11 cellular contexts compared by ENCODE assay signal in genomic region chr14:29521526-29522137, GRCh38.
DNase-seq lines count a peak whose midpoint lies in the region; ATAC-seq, FAIRE-seq and TF ChIP-seq lines count a peak whose summit lies in the region.
"Had no signal": no experiment of that assay in that cellular context is flagged by ENCODE, and none has a peak within 500 bp of the region (broad histone marks: within the 10 kb centered on the region; RNA-seq: fewer than 3 reads in every experiment).

No MANE protein-coding gene starts in this region.

- H3K4me3 Mint-ChIP-seq in activated naive CD4-positive, alpha-beta T cell treated with anti-CD3 and anti-CD28 coated beads for 36 hours: no peak overlapping the region
- no peak overlapping the region for H3K4me3 Mint-ChIP-seq in activated T-cell treated with anti-CD3 and anti-CD28 coated beads, Interleukin-2, amount 50 U/mL, for 24 hours

- SMC1A ChIA-PET in GM12878 (lab: Charles Lee; ENCODE audit: uncharacterized antibody, unreplicated experiment): no interaction called here

- RAD21 ChIA-PET in GM12878 (lab: Charles Lee; ENCODE audit: unreplicated experiment): no interaction called here

- in situ Hi-C loops in GM12878 (cut with MboI): no loop called here

- no peak overlapping the region for H3K4me2 ChIP-seq in GM12878 (ENCODE audit: control insufficient read depth, insufficient read depth)

- H3K27ac ChIP-seq in GM12878 (ENCODE audit: control insufficient read depth, insufficient read depth): no peak overlapping the region
- no peak overlapping the region for H3K27ac ChIP-seq in left lung

- H3K27me3 ChIP-seq in GM12878 (replicated peaks in 1 of 2; ENCODE audit: control insufficient read depth in 2 of 2, insufficient read depth in 2 of 2, low read length in 1 of 2) (no peaks in the 10 kb centered on the region), left lung (no peaks in the 10 kb centered on the region)

- no peak for TF ChIP-seq POLR2A in GM12878 (IDR thresholded peaks at IDR 0.05; ENCODE audit: low read depth, low read length)

- no peaks in the 10 kb centered on the region for H3K36me3 Mint-ChIP-seq in activated naive CD4-positive, alpha-beta T cell treated with anti-CD3 and anti-CD28 coated beads for 36 hours (ENCODE audit: low read depth)
- H3K36me3 Mint-ChIP-seq in activated T-cell treated with anti-CD3 and anti-CD28 coated beads, Interleukin-2, amount 50 U/mL, for 24 hours (ENCODE audit: low read depth): no peaks in the 10 kb centered on the region

- POLR2A ChIA-PET in GM12878 (lab: Charles Lee): no interaction called here

- intact Hi-C loops in activated naive CD4-positive, alpha-beta T cell treated with anti-CD3 and anti-CD28 coated beads for 36 hours (cut with micrococcal nuclease): loop anchor here (5.0 kb wide), 2 partner anchors 504 to 769 kb away; no protein-coding TSS in a partner anchor
- intact Hi-C loops in GM12878 (cut with micrococcal nuclease; ENCODE audit: unreplicated experiment): no loop called here
- intact Hi-C loops in left lung (cut with DNase I): no loop called here

- TF ChIP-seq CTCF in GM12878 (IDR thresholded peaks at IDR 0.05 in 2 of 3, conservative IDR thresholded peaks at IDR 0.05 in 1 of 3; ENCODE audit: control insufficient read depth in 2 of 3, extremely low read depth in 1 of 3, insufficient read depth in 1 of 3, low read depth in 3 of 3, low read length in 3 of 3) (peak in 2 of 3 experiments; percentile 14 to 23; a peak in 2 of 6 replicates), left lung (IDR thresholded peaks at IDR 0.05) (no peak)

- no peak overlapping the region for H3K27ac Mint-ChIP-seq in activated naive CD4-positive, alpha-beta T cell treated with anti-CD3 and anti-CD28 coated beads for 36 hours
- H3K27ac Mint-ChIP-seq in activated T-cell treated with anti-CD3 and anti-CD28 coated beads, Interleukin-2, amount 50 U/mL, for 24 hours: no peak overlapping the region

- peak; percentile 25; the same call in 1 of the 2 replicates for TF ChIP-seq RAD21 in GM12878 (IDR thresholded peaks at IDR 0.05; ENCODE audit: insufficient read depth, low read depth, low read length)

- ATAC-seq in GM12878 (no peak), left lung (no peak)
- ATAC-seq: mucosa of descending colon had no signal

- H3K36me3 ChIP-seq in GM12878 (ENCODE audit: control insufficient read depth in 2 of 2, insufficient read depth in 2 of 2, low read length in 1 of 2) (no peaks in the 10 kb centered on the region), left lung (no peaks in the 10 kb centered on the region)

- H3K79me2 ChIP-seq in GM12878 (ENCODE audit: control insufficient read depth, insufficient read depth, low read length): no peaks in the 10 kb centered on the region

- H3K4me1 Mint-ChIP-seq in activated naive CD4-positive, alpha-beta T cell treated with anti-CD3 and anti-CD28 coated beads for 36 hours (ENCODE audit: low read depth): no peaks in the 10 kb centered on the region
- H3K4me1 Mint-ChIP-seq in activated T-cell treated with anti-CD3 and anti-CD28 coated beads, Interleukin-2, amount 50 U/mL, for 24 hours (ENCODE audit: low read depth): no peaks in the 10 kb centered on the region

- CTCF ChIA-PET in activated naive CD4-positive, alpha-beta T cell treated with anti-CD3 and anti-CD28 coated beads for 36 hours (lab: Charles Lee): interaction anchor here (0.9 kb wide), 1 partner anchor 766 kb away, joined by 3 read pairs; no protein-coding TSS in a partner anchor
- CTCF ChIA-PET in GM12878 (lab: Yijun Ruan, JAX): interaction anchor here (1.4 kb wide), 1 partner anchor 765 kb away, joined by 3 read pairs; no protein-coding TSS in a partner anchor

- no peak for TF ChIP-seq EP300 in GM12878 (IDR thresholded peaks at IDR 0.05; ENCODE audit: borderline replicate concordance in 1 of 2, control insufficient read depth in 1 of 2, low read depth in 2 of 2, low read length in 2 of 2)

- FAIRE-seq in GM12878 (lab: Jason Lieb, UNC): no peak

- no peak overlapping the region for H3K9ac ChIP-seq in GM12878 (ENCODE audit: control insufficient read depth, insufficient read depth, low read length)

- no peak overlapping the region for H3K4me3 ChIP-seq in GM12878
- no peak overlapping the region for H3K4me3 ChIP-seq in left lung
- H3K4me3 ChIP-seq: mucosa of descending colon had no signal

- no peaks in the 10 kb centered on the region for H3K27me3 Mint-ChIP-seq in activated naive CD4-positive, alpha-beta T cell treated with anti-CD3 and anti-CD28 coated beads for 36 hours (ENCODE audit: low read depth)
- H3K27me3 Mint-ChIP-seq in activated T-cell treated with anti-CD3 and anti-CD28 coated beads, Interleukin-2, amount 50 U/mL, for 24 hours: no peaks in the 10 kb centered on the region

- WGBS in GM12878 (ENCODE audit: insufficient coverage, insufficient replicate concordance, low lambda C conversion rate, missing lambda C conversion rate): 45% methylated on average over 2 of the region's 2 CpGs

- peak; percentile 26 for DNase-seq in activated naive CD4-positive, alpha-beta T cell treated with anti-CD3 and anti-CD28 coated beads for 36 hours
- no peak for DNase-seq in activated naive CD4-positive, alpha-beta T cell treated with Interleukin-2 at 50 U/mL for 16 hours
- peak; percentile 78 for DNase-seq in NCI-H2107 treated with DMSO at 0.1 percent for 48 hours (lab: John Stamatoyannopoulos, UW; ENCODE audit: unreplicated experiment)
- no peak for DNase-seq in GM12878 (ENCODE audit: low read depth, low spot score)
- DNase-seq in stimulated activated CD8-positive, alpha-beta memory T cell treated with anti-CD3 and anti-CD28 coated beads, Interleukin-4, amount 100 ng/mL, for 48 hours: peak; percentile 30
- DNase-seq in superior temporal gyrus (ENCODE audit: extremely low spot score): no peak
- no peak for DNase-seq in left lung
- no peak for DNase-seq in activated T-cell treated with anti-CD3 and anti-CD28 coated beads, Interleukin-2, amount 50 U/mL, for 24 hours
- DNase-seq: GOT3, mucosa of descending colon had no signal

- H3K9me3 Mint-ChIP-seq in activated naive CD4-positive, alpha-beta T cell treated with anti-CD3 and anti-CD28 coated beads for 36 hours: peaks cover 9% of the 10 kb centered on the region
- H3K9me3 Mint-ChIP-seq in activated T-cell treated with anti-CD3 and anti-CD28 coated beads, Interleukin-2, amount 50 U/mL, for 24 hours: peaks cover 7% of the 10 kb centered on the region

- H4K20me1 ChIP-seq in GM12878 (ENCODE audit: control insufficient read depth, insufficient read depth): no peaks in the 10 kb centered on the region

- H3K9me3 ChIP-seq in GM12878 (replicated peaks; ENCODE audit: control insufficient read depth, insufficient read depth, low read length) (no peaks in the 10 kb centered on the region), left lung (peaks cover 0 to 11% of the 10 kb centered on the region in 2 donors)
- H3K9me3 ChIP-seq: Caco-2, mucosa of descending colon had no signal

- H3K4me1 ChIP-seq in GM12878 (ENCODE audit: control insufficient read depth, insufficient read depth, low read length): no peaks in the 10 kb centered on the region
- H3K4me1 ChIP-seq in left lung: no peaks in the 10 kb centered on the region
- H3K4me1 ChIP-seq: Caco-2 had no signal

- no TSS peak for BruUV-seq in GM12878 (replicated peaks; lab: Mats Ljungman, UMichigan)

- no peak overlapping the region for H2AFZ ChIP-seq in GM12878 (ENCODE audit: control insufficient read depth, low read depth, low read length)

TF ChIP-seq in GM12878, 131 proteins besides CTCF, POLR2A, EP300 and RAD21:
- no peak for TF ChIP-seq USF2 (IDR thresholded peaks at IDR 0.05; ENCODE audit: borderline replicate concordance, low read depth, low read length)
- TF ChIP-seq TAF1 (IDR thresholded peaks at IDR 0.05; ENCODE audit: borderline replicate concordance, low read depth, low read length): no peak
- no peak for TF ChIP-seq MYC (IDR thresholded peaks at IDR 0.05; ENCODE audit: insufficient read depth, insufficient read length, insufficient replicate concordance, low read length, severe bottlenecking)
- TF ChIP-seq SP1 (IDR thresholded peaks at IDR 0.05; ENCODE audit: low read depth, low read length): no peak

Comparison
In these comparisons a context has a peak if more than half of its experiments do, and no peak if none do; other contexts are left out.
1. DNase-seq: peak in activated naive CD4-positive, alpha-beta T cell treated with anti-CD3 and anti-CD28 coated beads for 36 hours (single experiment), NCI-H2107 treated with DMSO at 0.1 percent for 48 hours (single experiment) and stimulated activated CD8-positive, alpha-beta memory T cell treated with anti-CD3 and anti-CD28 coated beads, Interleukin-4, amount 100 ng/mL, for 48 hours (single experiment); none in activated naive CD4-positive, alpha-beta T cell treated with Interleukin-2 at 50 U/mL for 16 hours (single experiment), GM12878 (single experiment), superior temporal gyrus (single experiment), left lung (0 of 2) and activated T-cell treated with anti-CD3 and anti-CD28 coated beads, Interleukin-2, amount 50 U/mL, for 24 hours (single experiment).
2. CTCF ChIP-seq: peak in GM12878 (2 of 3); none in left lung (0 of 2).